ENCODE assay signal across 11 cellular contexts in the genomic region with DNA sequence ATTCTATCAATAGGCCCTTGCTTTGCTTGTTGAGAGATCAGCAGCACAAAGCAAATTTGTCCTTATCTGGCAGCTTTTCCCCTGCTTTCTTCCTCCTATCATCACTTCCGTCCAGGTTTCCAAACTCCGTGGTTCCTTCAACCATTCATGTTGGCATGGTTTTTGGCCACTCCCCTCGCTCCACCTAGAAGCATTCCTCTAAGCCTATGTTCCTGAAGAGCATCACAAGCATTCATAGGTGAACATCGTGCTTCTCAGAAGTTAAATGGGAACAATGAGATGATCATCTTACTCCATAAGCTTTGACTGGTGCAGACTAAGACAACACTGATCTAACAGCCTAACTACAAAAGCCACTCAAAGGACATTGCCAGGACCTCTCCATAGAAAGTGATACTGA.
DNase-seq lines count a peak whose midpoint lies in the region; ATAC-seq, FAIRE-seq and TF ChIP-seq lines count a peak whose summit lies in the region.
"Had no signal": no experiment of that assay in that cellular context is flagged by ENCODE, and none has a peak within 500 bp of the region (broad histone marks: within the 10 kb centered on the region; RNA-seq: fewer than 3 reads in every experiment).

No MANE protein-coding gene starts in this region.

- CTCF ChIA-PET in Panc1 (lab: Charles Lee) = no interaction called here
- CTCF ChIA-PET in endothelial cell of umbilical vein (lab: Charles Lee) = interaction anchor here (1.1 to 1.7 kb wide), 2 partner anchors 17 to 131 kb away, joined by 4 to 6 read pairs; no protein-coding TSS in a partner anchor

- ATAC-seq in Panc1 (no peak), HG03521 (IDR thresholded peaks at IDR 0.05; ENCODE audit: unreplicated experiment) (no peak), HG02884 (IDR thresholded peaks at IDR 0.05; ENCODE audit: unreplicated experiment) (no peak), GM19351 (IDR thresholded peaks at IDR 0.05; ENCODE audit: unreplicated experiment) (no peak)

- in situ Hi-C loops in Panc1 (cut with HindIII; ENCODE audit: low pct_unique_long_range_greater_than_20kb, low sequenced_read_pairs) = no loop called here

- no peak overlapping the region for H3K4me2 ChIP-seq in endothelial cell of umbilical vein (ENCODE audit: insufficient read depth, low read length)
- H3K4me2 ChIP-seq in smooth muscle cell = peak overlapping the region; percentile 78

- BruUV-seq in Panc1 (replicated peaks; lab: Mats Ljungman, UMichigan) (no TSS peak), endothelial cell of umbilical vein (replicated peaks; lab: Mats Ljungman, UMichigan) (no TSS peak)

- dilution Hi-C loops in endothelial cell of umbilical vein (cut with MboI; ENCODE audit: extremely low pct_ligation_motif_present, low sequenced_read_pairs) = no loop called here

- FAIRE-seq in GM12892 (lab: Jason Lieb, UNC) (peak; percentile 84), endothelial cell of umbilical vein (lab: Jason Lieb, UNC) (no peak)

- H4K20me1 ChIP-seq in endothelial cell of umbilical vein (replicated peaks; ENCODE audit: control insufficient read depth, extremely low read depth, insufficient read depth, low read length) (no peaks in the 10 kb centered on the region), smooth muscle cell (ENCODE audit: low read depth) (peaks cover 9% of the 10 kb centered on the region)

- H3K9me3 ChIP-seq in Panc1 (ENCODE audit: control insufficient read depth, insufficient read depth, low read depth, low read length) (no peaks in the 10 kb centered on the region), endothelial cell of umbilical vein (replicated peaks; ENCODE audit: control insufficient read depth, insufficient read depth, low read length) (no peaks in the 10 kb centered on the region), smooth muscle cell (replicated peaks; ENCODE audit: low read depth) (no peaks in the 10 kb centered on the region)

- H3K4me1 ChIP-seq in Panc1 (ENCODE audit: control insufficient read depth, insufficient read depth, low read length) (peaks cover 100% of the 10 kb centered on the region), endothelial cell of umbilical vein (ENCODE audit: control insufficient read depth, extremely low read depth, insufficient read depth, low read length) (peaks cover 77% of the 10 kb centered on the region), smooth muscle cell (ENCODE audit: low read depth) (peaks cover 50% of the 10 kb centered on the region)

- DNase-seq in GM12892 (ENCODE audit: insufficient read length) (no peak), Panc1 (ENCODE audit: low read depth, low spot score) (no peak), endothelial cell of umbilical vein (ENCODE audit: low read depth, low spot score) (no peak), smooth muscle cell (lab: John Stamatoyannopoulos, UW; ENCODE audit: unreplicated experiment) (no peak), iPS-NIHi11 (ENCODE audit: low spot score) (no peak)
- DNase-seq: activated gamma-delta T cell, DMS79, NCI-H510A treated with DMSO at 0.1 percent for 48 hours had no signal

- H2AFZ ChIP-seq in endothelial cell of umbilical vein (ENCODE audit: low read depth, low read length) (no peak overlapping the region), smooth muscle cell (ENCODE audit: low read depth) (no peak overlapping the region)

- H3F3A ChIP-seq in smooth muscle cell (ENCODE audit: low read depth) = peaks cover 53% of the 10 kb centered on the region

- POLR2A ChIA-PET in Panc1 (lab: Charles Lee) (no interaction called here), endothelial cell of umbilical vein (lab: Charles Lee) (no interaction called here)

- H3K27ac ChIP-seq in Panc1 (ENCODE audit: low read length) = peak overlapping the region; percentile 96
- peak overlapping the region; percentile 94 for H3K27ac ChIP-seq in endothelial cell of umbilical vein (ENCODE audit: insufficient read depth, low read depth, low read length)
- peak overlapping the region; percentile 97 for H3K27ac ChIP-seq in smooth muscle cell (ENCODE audit: low read depth)

- H3K79me2 ChIP-seq in endothelial cell of umbilical vein (ENCODE audit: control insufficient read depth, insufficient read depth, low read length) (peaks cover 86% of the 10 kb centered on the region), smooth muscle cell (ENCODE audit: low read depth) (peaks cover 53% of the 10 kb centered on the region)

- H3K9ac ChIP-seq in endothelial cell of umbilical vein (replicated peaks; ENCODE audit: extremely low read depth, insufficient read depth, low read length) = no peak overlapping the region
- peak overlapping the region; percentile 66 for H3K9ac ChIP-seq in smooth muscle cell (ENCODE audit: low read depth)

- TF ChIP-seq POLR2A in GM12892 (IDR thresholded peaks at IDR 0.05; ENCODE audit: low read depth, low read length) = no peak
- TF ChIP-seq POLR2A in endothelial cell of umbilical vein (IDR thresholded peaks at IDR 0.05; ENCODE audit: low read depth, low read length) = no peak

- WGBS in smooth muscle cell (ENCODE audit: low lambda C conversion rate) = 85% methylated on average over 4 of the region's 4 CpGs

- H3K27me3 ChIP-seq in Panc1 (ENCODE audit: control insufficient read depth, insufficient read depth, low read length) (no peaks in the 10 kb centered on the region), endothelial cell of umbilical vein (ENCODE audit: control insufficient read depth in 2 of 2, insufficient read depth in 2 of 2, low read length in 2 of 2) (no peaks in the 10 kb centered on the region), smooth muscle cell (ENCODE audit: low read depth) (no peaks in the 10 kb centered on the region)

- H3K4me3 ChIP-seq in Panc1 (ENCODE audit: low read depth in 2 of 2, low read length in 2 of 2) = peak overlapping the region in 1 of 2 experiments; percentile 45; a peak in 2 of 4 replicates
- H3K4me3 ChIP-seq in endothelial cell of umbilical vein (replicated peaks in 1 of 3; ENCODE audit: insufficient read depth in 1 of 3, low read depth in 1 of 3, low read length in 3 of 3) = no peak overlapping the region
- H3K4me3 ChIP-seq in smooth muscle cell = no peak overlapping the region

- intact Hi-C loops in Panc1 (cut with micrococcal nuclease; ENCODE audit: unreplicated experiment) (loop anchor here (5.0 to 10.0 kb wide), 2 partner anchors 329 to 466 kb away; no protein-coding TSS in a partner anchor), endothelial cell of umbilical vein (cut with micrococcal nuclease) (loop anchor here (5.0 kb wide), 3 partner anchors 131 to 206 kb away; a partner anchor contains a TSS)

- H3K36me3 ChIP-seq in Panc1 (ENCODE audit: control insufficient read depth, insufficient read depth, low read length) = no peaks in the 10 kb centered on the region
- H3K36me3 ChIP-seq in endothelial cell of umbilical vein (ENCODE audit: control insufficient read depth in 2 of 2, extremely low read depth in 1 of 2, insufficient read depth in 2 of 2, low read length in 2 of 2) = peaks cover 0 to 2% of the 10 kb centered on the region in 2 experiments
- H3K36me3 ChIP-seq in smooth muscle cell (ENCODE audit: low read depth) = no peaks in the 10 kb centered on the region

- TF ChIP-seq CTCF in Panc1 (IDR thresholded peaks at IDR 0.05) (no peak), endothelial cell of umbilical vein (IDR thresholded peaks at IDR 0.05; ENCODE audit: extremely low read depth in 1 of 2, insufficient read depth in 1 of 2, low read depth in 1 of 2, low read length in 2 of 2) (no peak), smooth muscle cell (IDR thresholded peaks at IDR 0.05; ENCODE audit: borderline replicate concordance, insufficient read depth, poor library complexity, severe bottlenecking) (no peak)

- no peaks in the 10 kb centered on the region for H3K9me1 ChIP-seq in endothelial cell of umbilical vein (replicated peaks; ENCODE audit: control insufficient read depth, extremely low read depth, insufficient read depth, low read length)

TF ChIP-seq in endothelial cell of umbilical vein, 7 proteins besides CTCF, POLR2A, EP300 and RAD21:
- TF ChIP-seq GATA2 (IDR thresholded peaks at IDR 0.05; ENCODE audit: insufficient read depth, insufficient read length, low read depth, low read length) (no peak), JUN (IDR thresholded peaks at IDR 0.05; ENCODE audit: borderline replicate concordance, insufficient read depth, insufficient read length, low read depth) (no peak), FOS (IDR thresholded peaks at IDR 0.05; ENCODE audit: borderline replicate concordance, insufficient read depth, low read length) (no peak), MYC (IDR thresholded peaks at IDR 0.05; ENCODE audit: low read depth, low read length) (no peak), EZH2 (IDR thresholded peaks at IDR 0.05; ENCODE audit: borderline replicate concordance, low read depth, low read length, severe bottlenecking) (no peak), POLR2AphosphoS5 (IDR thresholded peaks at IDR 0.05; ENCODE audit: insufficient read depth, low read depth, low read length) (no peak)
- TF ChIP-seq, protein P1, sequence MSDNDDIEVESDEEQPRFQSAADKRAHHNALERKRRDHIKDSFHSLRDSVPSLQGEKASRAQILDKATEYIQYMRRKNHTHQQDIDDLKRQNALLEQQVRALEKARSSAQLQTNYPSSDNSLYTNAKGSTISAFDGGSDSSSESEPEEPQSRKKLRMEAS (IDR thresholded peaks at IDR 0.05; ENCODE audit: insufficient read depth, insufficient read length) = no peak
